20 cellular contexts compared by ENCODE assay signal in the genomic region with DNA sequence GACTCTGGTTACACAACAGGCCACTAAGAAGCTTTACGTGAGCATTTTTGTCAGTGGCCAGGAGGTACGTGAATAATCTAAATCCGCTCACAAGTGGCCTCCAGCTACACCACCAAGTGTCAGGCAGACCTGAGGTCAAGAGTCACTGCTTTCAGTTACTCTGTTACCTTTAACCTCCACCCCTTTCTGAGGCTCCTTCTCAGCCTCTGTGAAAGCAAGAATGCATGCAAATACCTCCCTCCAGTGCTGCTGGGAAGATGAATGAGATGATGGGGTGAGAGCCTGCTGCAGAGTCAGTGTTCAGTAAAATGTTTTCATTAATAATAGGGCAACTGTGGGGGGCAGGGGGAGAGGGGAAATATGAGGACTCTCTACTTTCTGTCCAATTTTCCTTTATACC. TPM values are rescaled to one million over a fixed set of nuclear protein-coding genes. Genes with fewer than 3 reads are reported as not detected.
DNase-seq lines count a peak whose midpoint lies in the region; TF ChIP-seq lines count a peak whose summit lies in the region.
"Had no signal": no experiment of that assay in that cellular context is flagged by ENCODE, and none has a peak within 500 bp of the region (broad histone marks: within the 10 kb centered on the region; RNA-seq: fewer than 3 reads in every experiment).

No MANE protein-coding gene starts in this region.

- no peaks in the 10 kb centered on the region for H3K36me3 Mint-ChIP-seq in endodermal cell (ENCODE audit: low read depth)
- H3K36me3 Mint-ChIP-seq: IgD-negative memory B cell had no signal

- POLR2A ChIA-PET in RWPE1 (lab: Yijun Ruan, JAX; ENCODE audit: low non-redundant PET) = no interaction called here

- no peaks in the 10 kb centered on the region for H3K79me2 ChIP-seq in parathyroid adenoma

- H3K9ac ChIP-seq in endodermal cell (ENCODE audit: extremely low read depth, low read length, poor library complexity, severe bottlenecking) (no peak overlapping the region), parathyroid adenoma (no peak overlapping the region)

- TF ChIP-seq EP300 in sigmoid colon (IDR thresholded peaks at IDR 0.05) = no peak

- H3K27me3 ChIP-seq in endodermal cell (ENCODE audit: control insufficient read depth, insufficient read depth, low read length, poor library complexity, severe bottlenecking) (peaks cover 6% of the 10 kb centered on the region), parathyroid adenoma (ENCODE audit: control insufficient read depth, insufficient read depth, low read length) (no peaks in the 10 kb centered on the region), sigmoid colon (peaks cover 0 to under 1% (median 0%) of the 10 kb centered on the region in 3 donors)

- DNase-seq in NCI-H2227 treated with DMSO at 0.1 percent for 48 hours (lab: John Stamatoyannopoulos, UW) = peak; percentile 4
- no peak for DNase-seq in NCI-H2227 (lab: John Stamatoyannopoulos, UW; ENCODE audit: unreplicated experiment)
- peak; percentile 40 for DNase-seq in endodermal cell
- DNase-seq in sigmoid colon = no peak
- no peak for DNase-seq in NK-92 treated with Interleukin-12 subunit alpha and Interleukin-12 subunit beta, amount 100 ng/mL, for 24 hours (lab: John Stamatoyannopoulos, UW)
- DNase-seq in RWPE1 (ENCODE audit: low spot score) = no peak
- DNase-seq: AML-193; CD4-positive, alpha-beta T cell; DMS153; DMS79; GDM1 had no signal

- TF ChIP-seq POLR2A in sigmoid colon (IDR thresholded peaks at IDR 0.05) = no peak

- H3K27ac ChIP-seq in endodermal cell (ENCODE audit: low read depth, low read length) (no peak overlapping the region), parathyroid adenoma (peak overlapping the region; percentile 88), sigmoid colon (no peak overlapping the region), RWPE1 (no peak overlapping the region)
- H3K27ac ChIP-seq: 22Rv1, A549, C4-2B had no signal

- intact Hi-C loops in sigmoid colon (cut with DNase I) = no loop called here

- H3K4me2 ChIP-seq in parathyroid adenoma (ENCODE audit: low read length) = no peak overlapping the region
- H3K4me2 ChIP-seq: A549 had no signal

- H3K9me3 ChIP-seq in endodermal cell (ENCODE audit: control insufficient read depth, low read length) (no peaks in the 10 kb centered on the region), parathyroid adenoma (ENCODE audit: control insufficient read depth, low read length) (no peaks in the 10 kb centered on the region), sigmoid colon (no peaks in the 10 kb centered on the region)
- H3K9me3 ChIP-seq: A549, HAP-1 had no signal

- H3K4me1 ChIP-seq in endodermal cell (ENCODE audit: control insufficient read depth, insufficient read depth, low read length) = peaks cover 6% of the 10 kb centered on the region
- H3K4me1 ChIP-seq in parathyroid adenoma = peaks cover 58% of the 10 kb centered on the region
- H3K4me1 ChIP-seq in sigmoid colon = peaks cover 0 to 11% (median 0%) of the 10 kb centered on the region in 4 donors
- H3K4me1 ChIP-seq: A549, HAP-1 had no signal

- peak overlapping the region; percentile 31 for H2AFZ ChIP-seq in parathyroid adenoma

- TF ChIP-seq CTCF in endodermal cell (conservative IDR thresholded peaks at IDR 0.05) = no peak
- no peak for TF ChIP-seq CTCF in parathyroid adenoma (IDR thresholded peaks at IDR 0.05)
- TF ChIP-seq CTCF in sigmoid colon (IDR thresholded peaks at IDR 0.05) = no peak
- TF ChIP-seq CTCF in RWPE1 (conservative IDR thresholded peaks at IDR 0.05; ENCODE audit: low read depth) = no peak

- no peaks in the 10 kb centered on the region for H3K36me3 ChIP-seq in endodermal cell (ENCODE audit: control insufficient read depth, insufficient read depth, low read length)
- no peaks in the 10 kb centered on the region for H3K36me3 ChIP-seq in parathyroid adenoma (ENCODE audit: control insufficient read depth, insufficient read depth, low read length)
- no peaks in the 10 kb centered on the region for H3K36me3 ChIP-seq in sigmoid colon
- H3K36me3 ChIP-seq: HAP-1 had no signal

- WGBS in endodermal cell (ENCODE audit: insufficient coverage in 1 of 2, insufficient read length in 1 of 2), 2 experiments = 43 to 59% methylated on average over 3 of the region's 3 CpGs
- 57 to 58% methylated on average over 3 of the region's 3 CpGs for WGBS in sigmoid colon, 2 donors

- H3K27me3 Mint-ChIP-seq in endodermal cell (ENCODE audit: insufficient read depth) = no peaks in the 10 kb centered on the region

- no peak overlapping the region for H3K4me3 Mint-ChIP-seq in endodermal cell
- H3K4me3 Mint-ChIP-seq: CD4-positive, alpha-beta T cell; IgD-negative memory B cell had no signal

- CTCF ChIA-PET in RWPE1 (lab: Yijun Ruan, JAX) = interaction anchor here (0.6 to 0.8 kb wide), 3 partner anchors 57 to 1614 kb away, joined by 3 to 4 read pairs (median 3); no protein-coding TSS in a partner anchor

- H3K27ac Mint-ChIP-seq in endodermal cell = no peak overlapping the region
- H3K27ac Mint-ChIP-seq: CD4-positive, alpha-beta T cell; IgD-negative memory B cell had no signal

- H3K4me3 ChIP-seq in endodermal cell (ENCODE audit: low read length) (no peak overlapping the region), parathyroid adenoma (ENCODE audit: low read depth, low read length) (no peak overlapping the region), sigmoid colon (no peak overlapping the region)
- H3K4me3 ChIP-seq: A549, HAP-1 had no signal

- H3K9me3 Mint-ChIP-seq in endodermal cell = no peaks in the 10 kb centered on the region
- H3K9me3 Mint-ChIP-seq: CD4-positive, alpha-beta T cell; IgD-negative memory B cell had no signal

- peaks cover 9% of the 10 kb centered on the region for H3K4me1 Mint-ChIP-seq in endodermal cell
- H3K4me1 Mint-ChIP-seq: IgD-negative memory B cell had no signal

RNA-seq across cellular contexts. Expression of gene DDC, which starts 11.2 kb away (rescaled TPM):
- total RNA-seq in endodermal cell = 1 to 10 TPM; 1.1 TPM
- polyA plus RNA-seq in endodermal cell (2013, experiment 1 of 2) = 2.1 TPM
- polyA plus RNA-seq in endodermal cell (2013, experiment 2 of 2) = 1.4 TPM
- under 1 TPM in 1 of 4 donors, not detected in 3; 0.36 TPM for total RNA-seq in sigmoid colon
- 10 to 100 TPM; 42.7 to 77.2 (median 57.1) TPM for polyA plus RNA-seq in sigmoid colon
- total RNA-seq: CD4-positive, alpha-beta T cell; Daoy; H4 had no signal
- polyA plus RNA-seq: BJ, IgD-negative memory B cell had no signal

Comparison
In these comparisons a context has a peak if more than half of its experiments do, and no peak if none do; other contexts are left out.
1. DNase-seq: peak in NCI-H2227 treated with DMSO at 0.1 percent for 48 hours (single experiment) and endodermal cell (single experiment); none in NCI-H2227 (single experiment), sigmoid colon (single experiment), NK-92 treated with Interleukin-12 subunit alpha and Interleukin-12 subunit beta, amount 100 ng/mL, for 24 hours (single experiment) and RWPE1 (single experiment).